25 cellular contexts compared by ENCODE assay signal in genomic region chr19:38531515-38531914, GRCh38.
DNase-seq lines count a peak whose midpoint lies in the region; ATAC-seq, FAIRE-seq and TF ChIP-seq lines count a peak whose summit lies in the region.
"Had no signal": no experiment of that assay in that cellular context is flagged by ENCODE, and none has a peak within 500 bp of the region (broad histone marks: within the 10 kb centered on the region; RNA-seq: fewer than 3 reads in every experiment).

No MANE protein-coding gene starts in this region.

- TF ChIP-seq EP300 in K562 (IDR thresholded peaks at IDR 0.05; ENCODE audit: low read length), result no peak

- in situ Hi-C loops in K562 (cut with MboI), result no loop called here

- no TSS peak for BruUV-seq in K562 (replicated peaks; lab: Mats Ljungman, UMichigan)

- no peak overlapping the region for H3K4me2 ChIP-seq in K562 (ENCODE audit: insufficient read depth, low read length)
- H3K4me2 ChIP-seq: BLaER1 treated with 17β-estradiol and CSF1 and Interleukin-3, amounts not matched to agents 10 nM and 100 nM had no signal

- no peaks in the 10 kb centered on the region for H4K20me1 ChIP-seq in K562 (replicated peaks; ENCODE audit: control insufficient read depth, insufficient read depth, low read length)
- H4K20me1 ChIP-seq: BLaER1 treated with 17β-estradiol and CSF1 and Interleukin-3, amounts not matched to agents 10 nM and 100 nM had no signal

- H3K36me3 Mint-ChIP-seq in stimulated activated effector memory CD8-positive, alpha-beta T cell treated with anti-CD3 and anti-CD28 coated beads, Interleukin-12 subunit alpha, Interleukin-12 subunit beta, amount 100 ng/mL, for 72 hours, result peaks cover 60% of the 10 kb centered on the region
- H3K36me3 Mint-ChIP-seq: CD8-positive, alpha-beta T cell had no signal

- intact Hi-C loops in K562 (cut with micrococcal nuclease), result no loop called here

- peaks cover 3% of the 10 kb centered on the region for H3K9me1 ChIP-seq in K562 (ENCODE audit: control insufficient read depth, insufficient read depth, low read length)

- H2AFZ ChIP-seq in K562 (ENCODE audit: low read depth, low read length), result no peak overlapping the region

- H3K9me3 ChIP-seq in K562 (replicated peaks; ENCODE audit: control insufficient read depth, insufficient read depth, low read depth, low read length), result peaks cover 15% of the 10 kb centered on the region; the same call in 1 of the 2 replicates

- ATAC-seq in K562, result no peak
- ATAC-seq in stimulated activated effector memory CD8-positive, alpha-beta T cell treated with anti-CD3 and anti-CD28 coated beads, Interleukin-12 subunit alpha, Interleukin-12 subunit beta, amount 100 ng/mL, for 72 hours, result no peak
- ATAC-seq: CD8-positive, alpha-beta T cell; GM12878 had no signal

- CTCF ChIA-PET in K562 (lab: Yijun Ruan, JAX; ENCODE audit: low intra/inter-chr PET ratio), result no interaction called here

- H3K79me2 ChIP-seq in K562 (ENCODE audit: control insufficient read depth, insufficient read depth, low read length), result no peaks in the 10 kb centered on the region

- no peak for TF ChIP-seq RAD21 in K562 (CRISPR knock-in tag; conservative IDR thresholded peaks at IDR 0.05 in 1 of 2, IDR thresholded peaks at IDR 0.05 in 1 of 2)

- no peak for TF ChIP-seq POLR2A in GM12891 (IDR thresholded peaks at IDR 0.05; ENCODE audit: low read depth, low read length)
- TF ChIP-seq POLR2A in K562 (conservative IDR thresholded peaks at IDR 0.05), result no peak

- peaks cover 5 to 14% of the 10 kb centered on the region in 2 experiments; a peak in 4 of 5 replicates for H3K4me1 ChIP-seq in K562 (replicated peaks in 1 of 2; ENCODE audit: control insufficient read depth in 2 of 2, insufficient read depth in 2 of 2, low read length in 2 of 2)
- H3K4me1 ChIP-seq: BLaER1 treated with 17β-estradiol and CSF1 and Interleukin-3, amounts not matched to agents 10 nM and 100 nM; Caco-2 had no signal

- H3K9ac ChIP-seq in K562 (ENCODE audit: insufficient read depth in 1 of 2, low read depth in 2 of 2, low read length in 2 of 2), result no peak overlapping the region
- H3K9ac ChIP-seq: BLaER1 treated with 17β-estradiol and CSF1 and Interleukin-3, amounts not matched to agents 10 nM and 100 nM had no signal

- peaks cover 8% of the 10 kb centered on the region for H3K4me1 Mint-ChIP-seq in stimulated activated effector memory CD8-positive, alpha-beta T cell treated with anti-CD3 and anti-CD28 coated beads, Interleukin-12 subunit alpha, Interleukin-12 subunit beta, amount 100 ng/mL, for 72 hours
- H3K4me1 Mint-ChIP-seq: B cell had no signal

- no peaks in the 10 kb centered on the region for H3K36me3 ChIP-seq in K562 (ENCODE audit: control insufficient read depth, insufficient read depth, low read length)

- H3K27ac ChIP-seq in K562 (ENCODE audit: extremely low read depth, low read depth, low read length), result no peak overlapping the region
- H3K27ac ChIP-seq: BLaER1 treated with 17β-estradiol and CSF1 and Interleukin-3, amounts not matched to agents 10 nM and 100 nM; C4-2B had no signal

- no peaks in the 10 kb centered on the region for H3K27me3 ChIP-seq in K562 (ENCODE audit: control insufficient read depth in 2 of 2, insufficient read depth in 2 of 2, low read length in 2 of 2)
- H3K27me3 ChIP-seq: BLaER1 treated with 17β-estradiol and CSF1 and Interleukin-3, amounts not matched to agents 10 nM and 100 nM had no signal

- H3K27ac Mint-ChIP-seq in stimulated activated effector memory CD8-positive, alpha-beta T cell treated with anti-CD3 and anti-CD28 coated beads, Interleukin-12 subunit alpha, Interleukin-12 subunit beta, amount 100 ng/mL, for 72 hours, result no peak overlapping the region
- H3K27ac Mint-ChIP-seq: B cell; CD4-positive, alpha-beta T cell; CD8-positive, alpha-beta T cell had no signal

- no peak overlapping the region for H3K4me3 Mint-ChIP-seq in stimulated activated effector memory CD8-positive, alpha-beta T cell treated with anti-CD3 and anti-CD28 coated beads, Interleukin-12 subunit alpha, Interleukin-12 subunit beta, amount 100 ng/mL, for 72 hours
- H3K4me3 Mint-ChIP-seq: B cell; CD4-positive, alpha-beta T cell; CD8-positive, alpha-beta T cell had no signal

- FAIRE-seq in GM12891 (lab: Jason Lieb, UNC) (peak; percentile 57), K562 (lab: Jason Lieb, UNC) (no peak), urothelium cell line (lab: Jason Lieb, UNC) (no peak)
- FAIRE-seq: A204.1, D721Med, GM12878, GM19239 had no signal

- no peak for TF ChIP-seq CTCF in K562 (IDR thresholded peaks at IDR 0.05 in 2 of 3, conservative IDR thresholded peaks at IDR 0.05 in 1 of 3; ENCODE audit: insufficient read depth in 2 of 3, low read depth in 1 of 3, low read length in 3 of 3)

- WGBS in K562 (ENCODE audit: insufficient coverage, low coverage, missing lambda C conversion rate), result 75% methylated on average over 2 of the region's 2 CpGs

- no peak overlapping the region for H3K4me3 ChIP-seq in K562
- H3K4me3 ChIP-seq: BLaER1 treated with 17β-estradiol and CSF1 and Interleukin-3, amounts not matched to agents 10 nM and 100 nM; GM12878 had no signal

- DNase-seq in GM12891 (ENCODE audit: insufficient read length, low spot score) (no peak), K562 (ENCODE audit: extremely low read depth in 1 of 4, low spot score in 3 of 4) (no peak), DMS 273 (lab: John Stamatoyannopoulos, UW; ENCODE audit: unreplicated experiment) (no peak), urothelium cell line (ENCODE audit: low spot score) (no peak)
- DNase-seq in stimulated activated effector memory CD8-positive, alpha-beta T cell treated with anti-CD3 and anti-CD28 coated beads, Interleukin-12 subunit alpha, Interleukin-12 subunit beta, amount 100 ng/mL, for 72 hours (ENCODE audit: low spot score in 2 of 2), result no peak
- DNase-seq: 8988T; AML-193; Caco-2; Calu3; CD4-positive, alpha-beta T cell; CD8-positive, alpha-beta T cell; DMS 273 treated with DMSO at 0.1 percent for 48 hours; DMS153; DMS53; DMS79; DND-41; EL; GDM1 had no signal

- H3K9me3 Mint-ChIP-seq in stimulated activated effector memory CD8-positive, alpha-beta T cell treated with anti-CD3 and anti-CD28 coated beads, Interleukin-12 subunit alpha, Interleukin-12 subunit beta, amount 100 ng/mL, for 72 hours, result peaks cover 8% of the 10 kb centered on the region
- H3K9me3 Mint-ChIP-seq: CD4-positive, alpha-beta T cell; CD8-positive, alpha-beta T cell had no signal

- POLR2A ChIA-PET in K562 (lab: Yijun Ruan, JAX), result interaction anchor here (2.2 kb wide), 1 partner anchor 12 kb away, joined by 11 read pairs; no protein-coding TSS in a partner anchor

TF ChIP-seq in GM12891, 5 proteins besides CTCF, POLR2A, EP300 and RAD21:
- TF ChIP-seq TAF1 (IDR thresholded peaks at IDR 0.05; ENCODE audit: low read depth, low read length) (no peak), PAX5 (IDR thresholded peaks at IDR 0.05; ENCODE audit: insufficient read depth, low read length, severe bottlenecking) (no peak), POU2F2 (IDR thresholded peaks at IDR 0.05; ENCODE audit: low read depth, low read length) (no peak), POLR2AphosphoS5 (IDR thresholded peaks at IDR 0.05; ENCODE audit: low read depth, low read length) (no peak)

TF ChIP-seq in K562, 482 proteins besides CTCF, POLR2A, EP300 and RAD21:
- TF ChIP-seq ZNF121 (CRISPR knock-in tag; conservative IDR thresholded peaks at IDR 0.05) (peak; percentile 59), GMEB1 (CRISPR knock-in tag; IDR thresholded peaks at IDR 0.05) (no peak), SRSF9 (IDR thresholded peaks at IDR 0.05; ENCODE audit: borderline replicate concordance, low read depth, low read length) (no peak)
